In genomic region chr17:32061840-32062239, GRCh38 we compare ENCODE assay signal across 8 cellular contexts. TPM values are rescaled to one million over a fixed set of nuclear protein-coding genes. Genes with fewer than 3 reads are reported as not detected.
DNase-seq lines count a peak whose midpoint lies in the region; ATAC-seq and TF ChIP-seq lines count a peak whose summit lies in the region.
"Not testable (repeated sequence)": the region's sequence is repeated elsewhere in the genome, so short reads cannot be mapped to it uniquely, and the experiment has no call there.

No MANE protein-coding gene starts in this region.

- ATAC-seq in activated naive CD8-positive, alpha-beta T cell treated with anti-CD3 and anti-CD28 coated beads, Interleukin-2, amount 10 ng/mL, durations not matched to agents 7 days and 5 days (ENCODE audit: low read depth) = not testable (repeated sequence)

- H2AFZ ChIP-seq in SK-N-SH (ENCODE audit: low read depth) = not testable (repeated sequence)

- H3K4me3 ChIP-seq in SK-N-SH (ENCODE audit: low read depth in 2 of 2, low read length in 1 of 2); mesendoderm (ENCODE audit: low read length): not testable (repeated sequence)

- TF ChIP-seq RAD21 in SK-N-SH (IDR thresholded peaks at IDR 0.05; ENCODE audit: low read length) = not testable (repeated sequence)

- not testable (repeated sequence) for H3K9ac ChIP-seq in SK-N-SH; mesendoderm (ENCODE audit: low read length)

- not testable (repeated sequence) for H3K56ac ChIP-seq in mesendoderm (ENCODE audit: low read length)

- H3F3A ChIP-seq in SK-N-SH (replicated peaks; ENCODE audit: insufficient read depth) = not testable (repeated sequence)

- H3K4me3 Mint-ChIP-seq in activated naive CD8-positive, alpha-beta T cell treated with anti-CD3 and anti-CD28 coated beads, Interleukin-2, amount 10 ng/mL, durations not matched to agents 7 days and 5 days = peak overlapping the region; percentile 13
- not testable (repeated sequence) for H3K4me3 Mint-ChIP-seq in endothelial cell (ENCODE audit: unreplicated experiment)
- peak overlapping the region; percentile 60 for H3K4me3 Mint-ChIP-seq in neural crest cell

- TF ChIP-seq EP300 in SK-N-SH (IDR thresholded peaks at IDR 0.05; ENCODE audit: borderline replicate concordance in 1 of 2, low read depth in 1 of 2, low read length in 1 of 2) = not testable (repeated sequence)

- H3K36me3 Mint-ChIP-seq in activated naive CD8-positive, alpha-beta T cell treated with anti-CD3 and anti-CD28 coated beads, Interleukin-2, amount 10 ng/mL, durations not matched to agents 7 days and 5 days; endothelial cell (ENCODE audit: low read depth, unreplicated experiment); neural crest cell (ENCODE audit: low read depth): not testable (repeated sequence)

- not testable (repeated sequence) for H2BK15ac ChIP-seq in mesendoderm (replicated peaks; ENCODE audit: low read depth)

- POLR2A ChIA-PET in SK-N-SH (lab: Yijun Ruan, JAX); activated naive CD8-positive, alpha-beta T cell treated with anti-CD3 and anti-CD28 coated beads, Interleukin-2, amount 10 ng/mL, durations not matched to agents 7 days and 5 days (lab: Charles Lee): not testable (repeated sequence)

- H3K9me3 ChIP-seq in SK-N-SH = not testable (repeated sequence)

- H3K27ac Mint-ChIP-seq in activated naive CD8-positive, alpha-beta T cell treated with anti-CD3 and anti-CD28 coated beads, Interleukin-2, amount 10 ng/mL, durations not matched to agents 7 days and 5 days = not testable (repeated sequence)
- H3K27ac Mint-ChIP-seq in endothelial cell (ENCODE audit: unreplicated experiment) (peak overlapping the region; percentile 24), neural crest cell (ENCODE audit: unreplicated experiment) (peak overlapping the region; percentile 6)

- H4K8ac ChIP-seq in mesendoderm (ENCODE audit: low read depth, low read length) = not testable (repeated sequence)

- not testable (repeated sequence) for H3K27ac ChIP-seq in SK-N-SH (ENCODE audit: low read depth in 2 of 2, low read length in 1 of 2); mesendoderm (ENCODE audit: low read depth, low read length)

- H2AK5ac ChIP-seq in mesendoderm (ENCODE audit: low read length) = not testable (repeated sequence)

- H3K4me1 Mint-ChIP-seq in activated naive CD8-positive, alpha-beta T cell treated with anti-CD3 and anti-CD28 coated beads, Interleukin-2, amount 10 ng/mL, durations not matched to agents 7 days and 5 days; endothelial cell (ENCODE audit: unreplicated experiment): not testable (repeated sequence)
- H3K4me1 Mint-ChIP-seq in neural crest cell = peaks cover 12% of the 10 kb centered on the region

- H3K4me1 ChIP-seq in SK-N-SH (ENCODE audit: control insufficient read depth in 1 of 2, insufficient read depth in 2 of 2, low read depth in 1 of 2, low read length in 1 of 2); mesendoderm (ENCODE audit: control insufficient read depth, low read depth, low read length): not testable (repeated sequence)

- TF ChIP-seq CTCF in SK-N-SH (IDR thresholded peaks at IDR 0.05); endothelial cell (IDR thresholded peaks at IDR 0.05; ENCODE audit: unreplicated experiment); neural crest cell (conservative IDR thresholded peaks at IDR 0.05): not testable (repeated sequence)

- not testable (repeated sequence) for H4K20me1 ChIP-seq in SK-N-SH (ENCODE audit: insufficient read depth)

- CTCF ChIA-PET in SK-N-SH (lab: Yijun Ruan, JAX) = not testable (repeated sequence)

- not testable (repeated sequence) for H3K79me1 ChIP-seq in mesendoderm (ENCODE audit: low read length)

- not testable (repeated sequence) for H3K23ac ChIP-seq in mesendoderm (ENCODE audit: low read length)

- not testable (repeated sequence) for H3K18ac ChIP-seq in mesendoderm (ENCODE audit: low read length)

- not testable (repeated sequence) for H4K5ac ChIP-seq in mesendoderm (ENCODE audit: low read length)

- WGBS in SK-N-SH (ENCODE audit: low lambda C conversion rate) = 92% methylated on average over 8 of the region's 8 CpGs
- whole genome bisulfite sequencing in mesendoderm (ENCODE audit: extremely low coverage, insufficient coverage, low lambda C conversion rate) = no CpG with 5 or more reads among the region's 8 CpGs

- H3K79me2 ChIP-seq in SK-N-SH (ENCODE audit: insufficient read depth); mesendoderm (ENCODE audit: control insufficient read depth, insufficient read depth, low read length): not testable (repeated sequence)

- H3K36me3 ChIP-seq in SK-N-SH (replicated peaks in 1 of 2; ENCODE audit: control insufficient read depth in 1 of 2, insufficient read depth in 2 of 2, low read length in 1 of 2); mesendoderm (ENCODE audit: control insufficient read depth, insufficient read depth, low read length): not testable (repeated sequence)

- not testable (repeated sequence) for H2BK120ac ChIP-seq in mesendoderm (ENCODE audit: low read depth, low read length)

- not testable (repeated sequence) for H2BK5ac ChIP-seq in mesendoderm (ENCODE audit: low read length)

- H3K9me2 ChIP-seq in SK-N-SH = not testable (repeated sequence)

- not testable (repeated sequence) for H3K27me3 ChIP-seq in SK-N-SH (ENCODE audit: insufficient read depth); mesendoderm (ENCODE audit: insufficient read depth, low read length, poor library complexity)

- DNase-seq in AG20443 (ENCODE audit: low spot score) = peak; percentile 1
- DNase-seq in ELF-1 (ENCODE audit: low read depth, low spot score) = peak; percentile 39
- DNase-seq in M059J (ENCODE audit: low read depth) = peak; percentile 24
- DNase-seq in SK-N-SH = peak; percentile 3
- not testable (repeated sequence) for DNase-seq in activated naive CD8-positive, alpha-beta T cell treated with anti-CD3 and anti-CD28 coated beads, Interleukin-2, amount 10 ng/mL, durations not matched to agents 7 days and 5 days; endothelial cell (ENCODE audit: low spot score); neural crest cell (ENCODE audit: low read depth, low spot score)
- peak; percentile 47 for DNase-seq in mesendoderm

- not testable (repeated sequence) for H3K27me3 Mint-ChIP-seq in activated naive CD8-positive, alpha-beta T cell treated with anti-CD3 and anti-CD28 coated beads, Interleukin-2, amount 10 ng/mL, durations not matched to agents 7 days and 5 days; endothelial cell (ENCODE audit: unreplicated experiment); neural crest cell (ENCODE audit: low read depth)

- H3K9me3 Mint-ChIP-seq in activated naive CD8-positive, alpha-beta T cell treated with anti-CD3 and anti-CD28 coated beads, Interleukin-2, amount 10 ng/mL, durations not matched to agents 7 days and 5 days; endothelial cell (ENCODE audit: unreplicated experiment); neural crest cell: not testable (repeated sequence)

- not testable (repeated sequence) for H3K4me2 ChIP-seq in SK-N-SH; mesendoderm (ENCODE audit: low read length)

- not testable (repeated sequence) for H3K4ac ChIP-seq in mesendoderm (ENCODE audit: low read depth, low read length)

RNA-seq across cellular contexts. Expression of gene LRRC37B, which starts 54.7 kb away (rescaled TPM):
- total RNA-seq in M059J (2014; rRNA removed; shearing (Covaris generic)) = 8.7 and 12.9 TPM in 2 replicates
- 9.3 and 10.9 TPM in 2 replicates for polyA plus RNA-seq in SK-N-SH (2012; rRNA removed)
- 6.6 and 9.8 TPM in 2 replicates for polyA plus RNA-seq in SK-N-SH (2012; cell fraction: cytosol; rRNA removed)
- polyA plus RNA-seq in SK-N-SH (2012; cell fraction: nucleus; rRNA removed) = 18.8 and 28.0 TPM in 2 replicates
- total RNA-seq in activated naive CD8-positive, alpha-beta T cell treated with anti-CD3 and anti-CD28 coated beads, Interleukin-2, amount 10 ng/mL, durations not matched to agents 7 days and 5 days = 10 to 100 TPM; 51.5 to 58.3 TPM
- total RNA-seq in endothelial cell (ENCODE audit: unreplicated experiment) (18.2 TPM), neural crest cell (28.5 and 33.1 TPM in 2 replicates)
- polyA plus RNA-seq in mesendoderm (2013, experiment 1 of 2) = 7.5 TPM
- polyA plus RNA-seq in mesendoderm (2013, experiment 2 of 2) = 7.6 TPM
